In genomic region chr14:52188381-52188780, GRCh38 we compare ENCODE assay signal across 21 cellular contexts.
"Had no signal": no experiment of that assay in that cellular context is flagged by ENCODE, and none has a peak within 500 bp of the region (broad histone marks: within the 10 kb centered on the region; RNA-seq: fewer than 3 reads in every experiment).

No MANE protein-coding gene starts in this region.

- H3K4me3 ChIP-seq: body of pancreas, heart right ventricle, left lung, lower lobe of right lung, spleen, thoracic aorta had no signal

- H3K4me1 Mint-ChIP-seq: endodermal cell had no signal

- H3K4me3 Mint-ChIP-seq: activated B cell treated with CpG ODN at 0.5 μM for 24 hours; activated naive CD8-positive, alpha-beta T cell; activated T-cell treated with anti-CD3 and anti-CD28 coated beads, Interleukin-2, amount 50 U/mL, for 72 hours; endodermal cell; naive thymus-derived CD8-positive, alpha-beta T cell; T-helper 2 cell treated with Interferon-gamma antibody and Interleukin-4, amounts not matched to agents 5 μg/mL and 100 μg/mL, for 36 hours had no signal

- DNase-seq: activated B cell treated with CpG ODN at 0.5 μM for 24 hours; activated naive CD4-positive, alpha-beta T cell treated with Interleukin-2 at 50 U/mL for 16 hours; activated T-cell treated with anti-CD3 and anti-CD28 coated beads for 4 hours; activated T-cell treated with anti-CD3 and anti-CD28 coated beads, Interleukin-2, amount 50 U/mL, for 72 hours; aorta; body of pancreas; endodermal cell; foreskin melanocyte; heart right ventricle; left lung; lower lobe of right lung; mesenchymal stem cell; naive thymus-derived CD8-positive, alpha-beta T cell; right cardiac atrium; spleen; stimulated activated naive CD4-positive, alpha-beta T cell treated with Interleukin-2 at 50 U/mL for 16 hours; trophoblast cell had no signal

- H3K9me3 ChIP-seq: body of pancreas, heart right ventricle, left lung, lower lobe of right lung, thoracic aorta had no signal

- H3K27ac Mint-ChIP-seq: activated B cell treated with CpG ODN at 0.5 μM for 24 hours; activated naive CD8-positive, alpha-beta T cell; activated T-cell treated with anti-CD3 and anti-CD28 coated beads, Interleukin-2, amount 50 U/mL, for 72 hours; endodermal cell; naive thymus-derived CD8-positive, alpha-beta T cell; T-helper 2 cell treated with Interferon-gamma antibody and Interleukin-4, amounts not matched to agents 5 μg/mL and 100 μg/mL, for 36 hours had no signal

- ATAC-seq: body of pancreas; esophagus mucosa; heart right ventricle; left lung; lower lobe of right lung; naive thymus-derived CD8-positive, alpha-beta T cell; right cardiac atrium had no signal

- H3K27me3 Mint-ChIP-seq: activated B cell treated with CpG ODN at 0.5 μM for 24 hours; naive thymus-derived CD8-positive, alpha-beta T cell had no signal

- H3K27ac ChIP-seq: body of pancreas, heart right ventricle, left lung, lower lobe of right lung, spleen, thoracic aorta had no signal

- H3K27me3 ChIP-seq: body of pancreas, heart right ventricle, left lung, spleen had no signal

- H3K4me1 ChIP-seq: body of pancreas, heart right ventricle, left lung, lower lobe of right lung had no signal

- H3K36me3 ChIP-seq: heart right ventricle, left lung, lower lobe of right lung, spleen, thoracic aorta had no signal
